ENCODE assay signal across 8 cellular contexts in genomic region chr19:40798997-40799557, GRCh38. TPM values are rescaled to one million over a fixed set of nuclear protein-coding genes. Genes with fewer than 3 reads are reported as not detected.
A peak's percentile ranks its signal among the peaks of the same experiment; 100 is the strongest.
DNase-seq lines count a peak whose midpoint lies in the region; ATAC-seq and TF ChIP-seq lines count a peak whose summit lies in the region.

TSS of gene EGLN2 (plus strand) at chr19:40799191. CDS start at chr19:40800573, 1,382 bp downstream.

- peak within 1 kb of the TSS; percentile 99 for H3K27ac Mint-ChIP-seq in stimulated activated memory B cell treated with anti-CD40 and anti-IgM and Interleukin-4, amounts not matched to agents 10 μg/mL and 1 μg/mL and 100 μg/mL, for 72 hours

- H3K9me3 Mint-ChIP-seq in stimulated activated memory B cell treated with anti-CD40 and anti-IgM and Interleukin-4, amounts not matched to agents 10 μg/mL and 1 μg/mL and 100 μg/mL, for 72 hours: no peaks in the 10 kb centered on the region

- H3K4me3 Mint-ChIP-seq in stimulated activated memory B cell treated with anti-CD40 and anti-IgM and Interleukin-4, amounts not matched to agents 10 μg/mL and 1 μg/mL and 100 μg/mL, for 72 hours: peak within 1 kb of the TSS; percentile 94

- peaks cover 46% of the 10 kb centered on the region for H3K79me2 ChIP-seq in ACC112 (ENCODE audit: control insufficient read depth, insufficient read depth, low read length, unreplicated experiment)

- H3K4me1 ChIP-seq in ACC112 (ENCODE audit: control insufficient read depth, insufficient read depth, low read length, unreplicated experiment) (peaks cover 34% of the 10 kb centered on the region), ascending aorta (peaks cover 31 to 45% of the 10 kb centered on the region in 2 donors), iPS-20b (ENCODE audit: insufficient read depth, low read length) (peaks cover 21% of the 10 kb centered on the region)

- H3K27me3 Mint-ChIP-seq in stimulated activated memory B cell treated with anti-CD40 and anti-IgM and Interleukin-4, amounts not matched to agents 10 μg/mL and 1 μg/mL and 100 μg/mL, for 72 hours: no peaks in the 10 kb centered on the region

- ATAC-seq in GM19023 (IDR thresholded peaks at IDR 0.05; ENCODE audit: unreplicated experiment) (peak; percentile 65), HG03521 (IDR thresholded peaks at IDR 0.05; ENCODE audit: unreplicated experiment) (peak; percentile 80)
- ATAC-seq in stimulated activated memory B cell treated with anti-CD40 and anti-IgM and Interleukin-4, amounts not matched to agents 10 μg/mL and 1 μg/mL and 100 μg/mL, for 72 hours: peak; percentile 89

- peaks cover 69% of the 10 kb centered on the region for H3K4me1 Mint-ChIP-seq in stimulated activated memory B cell treated with anti-CD40 and anti-IgM and Interleukin-4, amounts not matched to agents 10 μg/mL and 1 μg/mL and 100 μg/mL, for 72 hours

- intact Hi-C loops in ascending aorta (cut with DNase I): loop anchor here (1.0 to 10.0 kb wide), 5 partner anchors 21 to 374 kb away; partner anchors contain the start of genes ACTMAP, RAB4B and SERTAD1

- H3K27me3 ChIP-seq in ACC112 (ENCODE audit: insufficient read depth, low read length) (no peaks in the 10 kb centered on the region), ascending aorta (no peaks in the 10 kb centered on the region), iPS-20b (ENCODE audit: insufficient read depth, low read length) (no peaks in the 10 kb centered on the region)

- H3K9ac ChIP-seq in iPS-20b (ENCODE audit: low read depth, low read length): peak within 1 kb of the TSS; percentile 92

- H3K9me3 ChIP-seq in ascending aorta (no peaks in the 10 kb centered on the region), iPS-20b (ENCODE audit: insufficient read depth, low read depth, low read length) (no peaks in the 10 kb centered on the region)

- H3K27ac ChIP-seq in ACC112 (ENCODE audit: low read depth, low read length): peak within 1 kb of the TSS; percentile 77
- H3K27ac ChIP-seq in ascending aorta: peak within 1 kb of the TSS; percentile 90 to 95
- H3K27ac ChIP-seq in iPS-20b (ENCODE audit: low read length): peak within 1 kb of the TSS; percentile 69

- H3K4me3 ChIP-seq in ACC112 (ENCODE audit: low read depth, low read length): peak within 1 kb of the TSS; percentile 93
- H3K4me3 ChIP-seq in ascending aorta: peak within 1 kb of the TSS; percentile 93 to 99
- peak within 1 kb of the TSS; percentile 94 for H3K4me3 ChIP-seq in iPS-20b (ENCODE audit: low read length)

- H3K36me3 Mint-ChIP-seq in stimulated activated memory B cell treated with anti-CD40 and anti-IgM and Interleukin-4, amounts not matched to agents 10 μg/mL and 1 μg/mL and 100 μg/mL, for 72 hours: peaks cover 38% of the 10 kb centered on the region

- no peak for DNase-seq in ascending aorta (ENCODE audit: low spot score in 2 of 2)
- no peak for DNase-seq in hippocampal formation (lab: John Stamatoyannopoulos, UW)
- DNase-seq in AG20443 (ENCODE audit: low spot score): no peak

- no peak for TF ChIP-seq CTCF in ascending aorta (IDR thresholded peaks at IDR 0.05)

- H3K36me3 ChIP-seq in ACC112 (ENCODE audit: insufficient read depth, low read length): peaks cover 7% of the 10 kb centered on the region; the same call in 1 of the 2 replicates
- H3K36me3 ChIP-seq in ascending aorta: peaks cover 8 to 12% of the 10 kb centered on the region in 2 donors
- peaks cover 37% of the 10 kb centered on the region for H3K36me3 ChIP-seq in iPS-20b (ENCODE audit: insufficient read depth, low read depth, low read length)

- peak within 1 kb of the TSS; percentile 85 for H2AFZ ChIP-seq in ACC112 (ENCODE audit: low read length, unreplicated experiment)

RNA-seq across cellular contexts. Expression of gene EGLN2, which starts in this region (rescaled TPM):
- 149 TPM for total RNA-seq in ascending aorta
